11 cellular contexts compared by ENCODE assay signal in genomic region chr19:55652311-55653078, GRCh38. TPM values are rescaled to one million over a fixed set of nuclear protein-coding genes. Genes with fewer than 3 reads are reported as not detected.
DNase-seq lines count a peak whose midpoint lies in the region; ATAC-seq, FAIRE-seq and TF ChIP-seq lines count a peak whose summit lies in the region.
"Had no signal": no experiment of that assay in that cellular context is flagged by ENCODE, and none has a peak within 500 bp of the region (broad histone marks: within the 10 kb centered on the region; RNA-seq: fewer than 3 reads in every experiment).

No MANE protein-coding gene starts in this region.

- H3K27ac Mint-ChIP-seq in nephron = no peak overlapping the region

- TF ChIP-seq EP300 in H1 (IDR thresholded peaks at IDR 0.05; ENCODE audit: borderline replicate concordance in 1 of 2, low read depth in 2 of 2, low read length in 2 of 2) = no peak

- H3K23ac ChIP-seq in IMR-90 (ENCODE audit: low read depth, low read length) (no peak overlapping the region), H1 (ENCODE audit: insufficient read length) (no peak overlapping the region)

- dilution Hi-C loops in IMR-90 (cut with HindIII; ENCODE audit: low sequenced_read_pairs, unreplicated experiment) = no loop called here

- in situ Hi-C loops in IMR-90 (cut with MboI; ENCODE audit: low sequenced_read_pairs) = loop anchor here (25.0 kb wide), 2 partner anchors 1190 to 1515 kb away; partner anchors contain the start of genes CDC42EP5, CNOT3 and LENG9

- no peak for ATAC-seq in IMR-90 (ENCODE audit: low read depth)

- H2BK12ac ChIP-seq in H1 (ENCODE audit: low read depth, low read length) = no peak overlapping the region

- no peak for FAIRE-seq in H1 (lab: Jason Lieb, UNC)

- no peak overlapping the region for H2BK5ac ChIP-seq in IMR-90 (ENCODE audit: low read depth, low read length, poor library complexity, severe bottlenecking)
- H2BK5ac ChIP-seq in H1 (ENCODE audit: low read depth, low read length) = 0 out of 2 replicates have a peak overlapping the region, but pooled peaks have one; percentile 4

- H4K8ac ChIP-seq in IMR-90 (ENCODE audit: low read depth in 2 of 2, low read length in 2 of 2) = no peak overlapping the region
- H4K8ac ChIP-seq in H1 (ENCODE audit: extremely low read depth, insufficient read depth, low read length) = peak overlapping the region; percentile 28

- TF ChIP-seq CTCF in IMR-90 (conservative IDR thresholded peaks at IDR 0.05; ENCODE audit: low read depth, low read length) = no peak
- no peak for TF ChIP-seq CTCF in H1 (IDR thresholded peaks at IDR 0.05; ENCODE audit: control extremely low read depth in 1 of 3, insufficient read depth in 1 of 3, low read depth in 1 of 3, low read length in 3 of 3)
- no peak for TF ChIP-seq CTCF in nephron (IDR thresholded peaks at IDR 0.05; ENCODE audit: unreplicated experiment in 3 of 3)
- TF ChIP-seq CTCF in A673 (conservative IDR thresholded peaks at IDR 0.05; ENCODE audit: low read depth, low read length) = no peak

- no peak overlapping the region for H4K91ac ChIP-seq in IMR-90 (ENCODE audit: insufficient read depth, low read depth, low read length)
- H4K91ac ChIP-seq in H1 (replicated peaks; ENCODE audit: insufficient read length, low read length) = peak overlapping the region; percentile 55

- H4K5ac ChIP-seq in IMR-90 (ENCODE audit: low read depth, low read length) = no peak overlapping the region
- H4K5ac ChIP-seq in H1 (ENCODE audit: insufficient read length, low read depth, low read length) = no peak overlapping the region

- H4K20me1 ChIP-seq in BLaER1 (peaks cover 21% of the 10 kb centered on the region), IMR-90 (ENCODE audit: insufficient read depth, low read length) (peaks cover 30% of the 10 kb centered on the region), H1 (replicated peaks in 1 of 2; ENCODE audit: control insufficient read depth in 1 of 2, insufficient read depth in 2 of 2, low read length in 2 of 2) (peaks cover under 1 to 5% of the 10 kb centered on the region in 2 experiments)

- H3K9me3 Mint-ChIP-seq in nephron = no peaks in the 10 kb centered on the region

- peaks cover 11% of the 10 kb centered on the region for H3K36me3 Mint-ChIP-seq in nephron (ENCODE audit: low read depth)

- peaks cover 8 to 19% of the 10 kb centered on the region in 2 experiments; a peak in 3 of 4 replicates for H3K79me1 ChIP-seq in IMR-90 (ENCODE audit: low read depth in 1 of 2, low read length in 2 of 2)
- peaks cover 2% of the 10 kb centered on the region; the same call in 1 of the 2 replicates for H3K79me1 ChIP-seq in H1 (ENCODE audit: low read depth, low read length)

- H2BK20ac ChIP-seq in IMR-90 (ENCODE audit: low read depth, low read length) (no peak overlapping the region), H1 (ENCODE audit: low read length) (no peak overlapping the region)

- H3K9me1 ChIP-seq in IMR-90 (ENCODE audit: insufficient read depth, low read length) = 0 out of 2 replicates have a peak, but pooled peaks cover 9% of the 10 kb centered on the region

- peaks cover 39% of the 10 kb centered on the region for H3K4me1 Mint-ChIP-seq in nephron

- H3K9ac ChIP-seq in BLaER1 = no peak overlapping the region
- H3K9ac ChIP-seq in IMR-90 (ENCODE audit: low read depth, low read length) = no peak overlapping the region
- H3K9ac ChIP-seq in H1 (replicated peaks in 1 of 4; ENCODE audit: extremely low read depth in 1 of 4, low read depth in 3 of 4, low read length in 3 of 4) = 0 out of 7 replicates have a peak overlapping the region, but pooled peaks of 1 of the 4 experiments have one; percentile 12

- intact Hi-C loops in IMR-90 (cut with micrococcal nuclease) (no loop called here), A673 (cut with micrococcal nuclease; ENCODE audit: unreplicated experiment) (no loop called here)

- DNase-seq in IMR-90 = no peak
- no peak for DNase-seq in H1 (ENCODE audit: low read depth in 1 of 2, low spot score in 2 of 2)
- DNase-seq in A673 (ENCODE audit: low spot score) = no peak
- no peak for DNase-seq in GM19240 (ENCODE audit: insufficient read length, low spot score)
- no peak for DNase-seq in HCEC 1CT
- no peak for DNase-seq in NCI-H1417 (lab: John Stamatoyannopoulos, UW)
- DNase-seq: colonic mucosa, foreskin melanocyte, NCI-H1694 had no signal

- H2BK15ac ChIP-seq in IMR-90 (ENCODE audit: low read depth, low read length) = no peak overlapping the region
- no peak overlapping the region for H2BK15ac ChIP-seq in H1 (ENCODE audit: low read length)

- CTCF ChIA-PET in IMR-90 (lab: Yijun Ruan, JAX) (interaction anchor here (0.5 to 0.9 kb wide), 4 partner anchors 14 to 1516 kb away, joined by 3 to 4 read pairs (median 3); no protein-coding TSS in a partner anchor), H1 (lab: Charles Lee; ENCODE audit: partially characterized antibody) (interaction anchor here (0.6 to 2.2 kb wide), 15 partner anchors 9 to 663 kb away, joined by 3 to 31 read pairs (median 3); partner anchors contain the start of genes TMEM190 and ZNF581), A673 (lab: Charles Lee) (interaction anchor here (0.7 to 1.3 kb wide), 4 partner anchors 19 to 138 kb away, joined by 4 to 21 read pairs (median 6); no protein-coding TSS in a partner anchor)

- peak overlapping the region; percentile 15 for H2AFZ ChIP-seq in IMR-90 (replicated peaks; ENCODE audit: low read length, poor library complexity)
- H2AFZ ChIP-seq in H1 (ENCODE audit: low read length) = no peak overlapping the region

- H2AK5ac ChIP-seq in IMR-90 (ENCODE audit: low read depth, low read length) (no peak overlapping the region; the same call in 1 of the 2 replicates), H1 (ENCODE audit: low read depth, low read length) (no peak overlapping the region)

- BruUV-seq in IMR-90 (replicated peaks; lab: Mats Ljungman, UMichigan) (no TSS peak), A673 (replicated peaks; lab: Mats Ljungman, UMichigan) (no TSS peak)

- no peak overlapping the region for H3K4ac ChIP-seq in IMR-90 (ENCODE audit: low read depth, low read length)
- no peak overlapping the region for H3K4ac ChIP-seq in H1 (replicated peaks; ENCODE audit: insufficient read length, low read depth, low read length)

- peaks cover 19 to 22% of the 10 kb centered on the region in 2 experiments for H3K79me2 ChIP-seq in H1 (ENCODE audit: control insufficient read depth in 1 of 2, insufficient read depth in 2 of 2, low read length in 2 of 2)

- H3K27me3 ChIP-seq in BLaER1 = no peaks in the 10 kb centered on the region
- no peaks in the 10 kb centered on the region for H3K27me3 ChIP-seq in IMR-90 (ENCODE audit: control insufficient read depth, insufficient read depth, low read length)
- no peaks in the 10 kb centered on the region for H3K27me3 ChIP-seq in H1 (replicated peaks in 1 of 4; ENCODE audit: control insufficient read depth in 3 of 4, extremely low read depth in 1 of 4, insufficient read depth in 3 of 4, low read length in 3 of 4)
- H3K27me3 ChIP-seq in A673 (replicated peaks; ENCODE audit: insufficient read depth, low read depth, low read length, poor library complexity) = no peaks in the 10 kb centered on the region
- H3K27me3 ChIP-seq: colonic mucosa had no signal

- H2AK9ac ChIP-seq in IMR-90 (replicated peaks; ENCODE audit: low read depth, low read length, poor library complexity) = peak overlapping the region; percentile 61

- H3K9me3 ChIP-seq in BLaER1 (no peaks in the 10 kb centered on the region), IMR-90 (ENCODE audit: control insufficient read depth, insufficient read depth, low read length) (no peaks in the 10 kb centered on the region), H1 (ENCODE audit: insufficient read depth in 2 of 2, low read depth in 1 of 2, low read length in 1 of 2) (no peaks in the 10 kb centered on the region), A673 (ENCODE audit: low read depth, low read length, poor library complexity, severe bottlenecking) (no peaks in the 10 kb centered on the region)
- H3K9me3 ChIP-seq: colonic mucosa had no signal

- H3K27me3 Mint-ChIP-seq in nephron (ENCODE audit: low read depth) = no peaks in the 10 kb centered on the region

- H3K4me3 Mint-ChIP-seq in nephron = peak overlapping the region; percentile 24 to 44 (median 41)

- H3K14ac ChIP-seq in IMR-90 (replicated peaks; ENCODE audit: low read depth, low read length) (no peak overlapping the region), H1 (ENCODE audit: insufficient read length) (no peak overlapping the region)

- TF ChIP-seq RAD21 in IMR-90 (IDR thresholded peaks at IDR 0.05; ENCODE audit: low read length) (no peak), H1 (IDR thresholded peaks at IDR 0.05 in 1 of 2, conservative IDR thresholded peaks at IDR 0.05 in 1 of 2; ENCODE audit: low read depth in 2 of 2, low read length in 2 of 2) (no peak)

- no peak overlapping the region; the same call in 1 of the 2 replicates for H3K27ac ChIP-seq in BLaER1
- no peak overlapping the region for H3K27ac ChIP-seq in IMR-90 (ENCODE audit: insufficient read depth, low read length)
- H3K27ac ChIP-seq in H1 (ENCODE audit: low read depth, low read length) = no peak overlapping the region
- H3K27ac ChIP-seq in A673 (ENCODE audit: low read depth, low read length, poor library complexity, severe bottlenecking) = no peak overlapping the region

- H3K4me3 ChIP-seq in BLaER1 = no peak overlapping the region
- no peak overlapping the region for H3K4me3 ChIP-seq in IMR-90 (ENCODE audit: insufficient read depth, low read depth, low read length)
- H3K4me3 ChIP-seq in H1 (ENCODE audit: extremely low read depth in 1 of 4, insufficient read depth in 2 of 4, low read depth in 3 of 4, low read length in 4 of 4) = peak overlapping the region in 3 of 4 experiments; percentile 14 to 81 (median 29); a peak in 5 of 8 replicates
- no peak overlapping the region for H3K4me3 ChIP-seq in A673 (ENCODE audit: low read depth, low read length, poor library complexity, severe bottlenecking)

- TF ChIP-seq POLR2A in IMR-90 (IDR thresholded peaks at IDR 0.05; ENCODE audit: low read depth, low read length) (no peak), H1 (IDR thresholded peaks at IDR 0.05; ENCODE audit: control extremely low read depth in 1 of 2, low read depth in 2 of 2, low read length in 2 of 2) (no peak)

- POLR2A ChIA-PET in IMR-90 (lab: Charles Lee; ENCODE audit: unreplicated experiment) = interaction anchor here (0.6 kb wide), 1 partner anchor 403 kb away, joined by 10 read pairs; no protein-coding TSS in a partner anchor
- POLR2A ChIA-PET in H1 (lab: Charles Lee; ENCODE audit: partially characterized antibody) = interaction anchor here (0.6 to 2.5 kb wide), 11 partner anchors 8 to 264 kb away, joined by 3 to 11 read pairs (median 3); partner anchors contain the start of gene ZNF580
- POLR2A ChIA-PET in A673 (lab: Charles Lee; ENCODE audit: low non-redundant PET) = no interaction called here

- H3K18ac ChIP-seq in IMR-90 (ENCODE audit: low read depth, low read length) = no peak overlapping the region
- H3K18ac ChIP-seq in H1 (ENCODE audit: extremely low read depth, low read length) = no peak overlapping the region; the same call in 1 of the 2 replicates

- H2BK120ac ChIP-seq in IMR-90 (ENCODE audit: low read depth, low read length) (no peak overlapping the region), H1 (replicated peaks; ENCODE audit: low read depth, low read length) (no peak overlapping the region)

- H3K56ac ChIP-seq in IMR-90 (ENCODE audit: extremely low read depth, insufficient read depth, low read length) (no peak overlapping the region), H1 (replicated peaks; ENCODE audit: insufficient read length, low read depth, low read length) (no peak overlapping the region)

- H3K23me2 ChIP-seq in H1 (ENCODE audit: low read depth, low read length) = peaks cover 19% of the 10 kb centered on the region

- 72% methylated on average over 33 of the region's 68 CpGs; no CpG with 5 or more reads in 1 of the 2 experiments for WGBS in IMR-90 (ENCODE audit: extremely low coverage in 2 of 2, insufficient read length in 1 of 2), 2 experiments
- 71% methylated on average over 29 of the region's 68 CpGs; no CpG with 5 or more reads in 1 of the 2 experiments for WGBS in H1 (ENCODE audit: extremely low coverage in 1 of 2, insufficient coverage in 1 of 2, insufficient read length in 1 of 2, insufficient replicate concordance in 2 of 2, low coverage in 1 of 2, low lambda C conversion rate in 2 of 2, missing lambda C conversion rate in 1 of 2), 2 experiments

- peaks cover 45% of the 10 kb centered on the region for H3K4me1 ChIP-seq in BLaER1
- peaks cover 13% of the 10 kb centered on the region for H3K4me1 ChIP-seq in IMR-90 (ENCODE audit: control insufficient read depth, insufficient read depth, low read length)
- H3K4me1 ChIP-seq in H1 (replicated peaks in 1 of 4; ENCODE audit: control insufficient read depth in 3 of 4, insufficient read depth in 4 of 4, low read length in 3 of 4) = peaks cover 3 to 15% (median 10%) of the 10 kb centered on the region in 4 experiments; a peak in 6 of 7 replicates
- peaks cover 17% of the 10 kb centered on the region for H3K4me1 ChIP-seq in A673 (ENCODE audit: insufficient read depth, low read length, poor library complexity, severe bottlenecking)

- H3K36me3 ChIP-seq in BLaER1 (peaks cover 31% of the 10 kb centered on the region), IMR-90 (ENCODE audit: control insufficient read depth, insufficient read depth, low read length) (peaks cover 8% of the 10 kb centered on the region), H1 (ENCODE audit: control insufficient read depth in 2 of 4, insufficient read depth in 4 of 4, low read length in 3 of 4) (0 out of 8 replicates have a peak, but pooled peaks cover 0 to 3% (median 0%) of the 10 kb centered on the region in 4 experiments), A673 (ENCODE audit: insufficient read depth, low read length, poor library complexity, severe bottlenecking) (peaks cover 18% of the 10 kb centered on the region)
- H3K36me3 ChIP-seq: colonic mucosa had no signal

- H3K4me2 ChIP-seq in BLaER1 (peak overlapping the region; percentile 54; the same call in 1 of the 2 replicates), IMR-90 (ENCODE audit: low read depth, low read length) (no peak overlapping the region), H1 (ENCODE audit: insufficient read depth in 1 of 2, low read depth in 2 of 2, low read length in 2 of 2) (peak overlapping the region; percentile 78 to 94)

RNA-seq across cellular contexts. Expression of gene U2AF2, which starts 2.3 kb away (rescaled TPM):
- total RNA-seq in IMR-90 (2012; rRNA removed) (96.1 and 120 TPM in 2 replicates), A673 (2021) (385 and 411 TPM in 2 replicates)
- polyA plus RNA-seq in IMR-90 (2012; rRNA removed) (260 and 303 TPM in 2 replicates), H1 (2011; rRNA removed) (162 and 297 TPM in 2 replicates)
- polyA plus RNA-seq in IMR-90 (2012; cell fraction: cytosol; rRNA removed) = 162 and 288 TPM in 2 replicates
- 279 and 320 TPM in 2 replicates for polyA plus RNA-seq in IMR-90 (2012; cell fraction: nucleus; rRNA removed; ENCODE audit: low replicate concordance)
- total RNA-seq in H1 (2021; fragmentation: NEBNext Ultra II Directional; extraction: Animal tissue kit (Norgen Biotek cat#: 25700)) = 252 and 269 TPM in 2 replicates
- polyA plus RNA-seq in H1 (2011; cell fraction: cytosol; rRNA removed) = 279 TPM
- polyA plus RNA-seq in H1 (2011; cell fraction: nucleus; rRNA removed) = 769 TPM
- polyA plus RNA-seq in H1 (2012, experiment 1 of 2) = 233 to 309 TPM (median 276 TPM) in 4 replicates
- polyA plus RNA-seq in H1 (2012, experiment 2 of 2) = 266 TPM
- 137 TPM for polyA plus RNA-seq in H1 (2013, experiment 1 of 2)
- polyA plus RNA-seq in H1 (2013, experiment 2 of 2) = 126 TPM
- 135 TPM in 2 replicates for polyA minus RNA-seq in H1 (2011; rRNA and poly(A)+ RNA removed)
- polyA minus RNA-seq in H1 (2011; cell fraction: cytosol; rRNA and poly(A)+ RNA removed) = 185 TPM
- polyA minus RNA-seq in H1 (2011; cell fraction: nucleus; rRNA and poly(A)+ RNA removed) = 146 TPM

RNA-seq across cellular contexts. Expression of gene CCDC106, which starts 4.5 kb away (rescaled TPM):
- total RNA-seq in IMR-90 (2012; rRNA removed) = 2.2 and 2.3 TPM in 2 replicates
- polyA plus RNA-seq in IMR-90 (2012; rRNA removed) = 13.6 and 15.0 TPM in 2 replicates
- 17.1 and 19.8 TPM in 2 replicates for polyA plus RNA-seq in IMR-90 (2012; cell fraction: cytosol; rRNA removed)
- polyA plus RNA-seq in IMR-90 (2012; cell fraction: nucleus; rRNA removed; ENCODE audit: low replicate concordance) = 17.7 and 35.9 TPM in 2 replicates
- total RNA-seq in H1 (2021; fragmentation: NEBNext Ultra II Directional; extraction: Animal tissue kit (Norgen Biotek cat#: 25700)) = 19.1 and 20.1 TPM in 2 replicates
- polyA plus RNA-seq in H1 (2011; rRNA removed) = 12.0 and 19.4 TPM in 2 replicates
- 10.8 TPM for polyA plus RNA-seq in H1 (2011; cell fraction: cytosol; rRNA removed)
- polyA plus RNA-seq in H1 (2011; cell fraction: nucleus; rRNA removed) = 24.2 TPM
- polyA plus RNA-seq in H1 (2012, experiment 1 of 2) = 11.2 to 17.6 TPM (median 16.0 TPM) in 4 replicates
- 17.1 TPM for polyA plus RNA-seq in H1 (2012, experiment 2 of 2)
- 17.2 TPM for polyA plus RNA-seq in H1 (2013, experiment 1 of 2)
- polyA plus RNA-seq in H1 (2013, experiment 2 of 2) = 16.7 TPM
- polyA minus RNA-seq in H1 (2011; rRNA and poly(A)+ RNA removed) = 2.7 TPM in 2 replicates
- 8.7 TPM for polyA minus RNA-seq in H1 (2011; cell fraction: cytosol; rRNA and poly(A)+ RNA removed)
- 5.9 TPM for polyA minus RNA-seq in H1 (2011; cell fraction: nucleus; rRNA and poly(A)+ RNA removed)
- 39.9 and 41.5 TPM in 2 replicates for total RNA-seq in A673 (2021)

RNA-seq across cellular contexts. Expression of gene ZNF581, which starts 9.0 kb away (rescaled TPM):
- total RNA-seq in IMR-90 (2012; rRNA removed) (9.7 and 10.0 TPM in 2 replicates), A673 (2021) (37.1 and 38.4 TPM in 2 replicates)
- polyA plus RNA-seq in IMR-90 (2012; rRNA removed) (21.9 and 24.5 TPM in 2 replicates), H1 (2011; rRNA removed) (76.1 and 97.6 TPM in 2 replicates)
- polyA plus RNA-seq in IMR-90 (2012; cell fraction: cytosol; rRNA removed) = 17.7 and 25.7 TPM in 2 replicates
- 13.3 and 24.2 TPM in 2 replicates for polyA plus RNA-seq in IMR-90 (2012; cell fraction: nucleus; rRNA removed; ENCODE audit: low replicate concordance)
- total RNA-seq in H1 (2021; fragmentation: NEBNext Ultra II Directional; extraction: Animal tissue kit (Norgen Biotek cat#: 25700)) = 73.0 and 76.0 TPM in 2 replicates
- 74.2 TPM for polyA plus RNA-seq in H1 (2011; cell fraction: cytosol; rRNA removed)
- polyA plus RNA-seq in H1 (2011; cell fraction: nucleus; rRNA removed) = 78.2 TPM
- 51.9 to 85.8 TPM (median 82.3 TPM) in 4 replicates for polyA plus RNA-seq in H1 (2012, experiment 1 of 2)
- 104 TPM for polyA plus RNA-seq in H1 (2012, experiment 2 of 2)
- 41.3 TPM for polyA plus RNA-seq in H1 (2013, experiment 1 of 2)
- polyA plus RNA-seq in H1 (2013, experiment 2 of 2) = 39.4 TPM
- polyA minus RNA-seq in H1 (2011; rRNA and poly(A)+ RNA removed) = 50.6 and 79.5 TPM in 2 replicates
- polyA minus RNA-seq in H1 (2011; cell fraction: cytosol; rRNA and poly(A)+ RNA removed) = 58.1 TPM
- polyA minus RNA-seq in H1 (2011; cell fraction: nucleus; rRNA and poly(A)+ RNA removed) = 41.2 TPM

RNA-seq across cellular contexts. Expression of gene ZNF580, which starts 11.7 kb away (rescaled TPM):
- 1.4 and 1.7 TPM in 2 replicates for total RNA-seq in IMR-90 (2012; rRNA removed)
- polyA plus RNA-seq in IMR-90 (2012; rRNA removed) = 36.9 and 44.4 TPM in 2 replicates
- 31.7 and 69.6 TPM in 2 replicates for polyA plus RNA-seq in IMR-90 (2012; cell fraction: cytosol; rRNA removed)
- 74.8 and 129 TPM in 2 replicates for polyA plus RNA-seq in IMR-90 (2012; cell fraction: nucleus; rRNA removed; ENCODE audit: low replicate concordance)
- total RNA-seq in H1 (2021; fragmentation: NEBNext Ultra II Directional; extraction: Animal tissue kit (Norgen Biotek cat#: 25700)) = 24.6 and 26.3 TPM in 2 replicates
- 12.0 and 25.4 TPM in 2 replicates for polyA plus RNA-seq in H1 (2011; rRNA removed)
- 12.6 TPM for polyA plus RNA-seq in H1 (2011; cell fraction: cytosol; rRNA removed)
- 28.3 TPM for polyA plus RNA-seq in H1 (2011; cell fraction: nucleus; rRNA removed)
- 21.8 to 34.3 TPM (median 31.2 TPM) in 4 replicates for polyA plus RNA-seq in H1 (2012, experiment 1 of 2)
- polyA plus RNA-seq in H1 (2012, experiment 2 of 2) = 20.7 TPM
- 18.6 TPM for polyA plus RNA-seq in H1 (2013, experiment 1 of 2)
- polyA plus RNA-seq in H1 (2013, experiment 2 of 2) = 17.5 TPM
- polyA minus RNA-seq in H1 (2011; rRNA and poly(A)+ RNA removed) = 3.1 and 4.8 TPM in 2 replicates
- polyA minus RNA-seq in H1 (2011; cell fraction: cytosol; rRNA and poly(A)+ RNA removed) = 17.8 TPM
- polyA minus RNA-seq in H1 (2011; cell fraction: nucleus; rRNA and poly(A)+ RNA removed) = 13.0 TPM
- 49.1 and 65.7 TPM in 2 replicates for total RNA-seq in A673 (2021)

RNA-seq across cellular contexts. Expression of gene EPN1, which starts 22.5 kb away (rescaled TPM):
- total RNA-seq in IMR-90 (2012; rRNA removed) (19.0 and 21.9 TPM in 2 replicates), A673 (2021) (178 and 186 TPM in 2 replicates)
- polyA plus RNA-seq in IMR-90 (2012; rRNA removed) (122 and 127 TPM in 2 replicates), H1 (2011; rRNA removed) (49.6 and 116 TPM in 2 replicates)
- 199 and 238 TPM in 2 replicates for polyA plus RNA-seq in IMR-90 (2012; cell fraction: cytosol; rRNA removed)
- polyA plus RNA-seq in IMR-90 (2012; cell fraction: nucleus; rRNA removed; ENCODE audit: low replicate concordance) = 71.6 and 158 TPM in 2 replicates
- total RNA-seq in H1 (2021; fragmentation: NEBNext Ultra II Directional; extraction: Animal tissue kit (Norgen Biotek cat#: 25700)) = 200 and 206 TPM in 2 replicates
- 75.2 TPM for polyA plus RNA-seq in H1 (2011; cell fraction: cytosol; rRNA removed)
- 71.0 TPM for polyA plus RNA-seq in H1 (2011; cell fraction: nucleus; rRNA removed)
- 100 to 163 TPM (median 150 TPM) in 4 replicates for polyA plus RNA-seq in H1 (2012, experiment 1 of 2)
- 137 TPM for polyA plus RNA-seq in H1 (2012, experiment 2 of 2)
- 103 TPM for polyA plus RNA-seq in H1 (2013, experiment 1 of 2)
- 111 TPM for polyA plus RNA-seq in H1 (2013, experiment 2 of 2)
- polyA minus RNA-seq in H1 (2011; rRNA and poly(A)+ RNA removed) = 55.2 and 69.0 TPM in 2 replicates
- 133 TPM for polyA minus RNA-seq in H1 (2011; cell fraction: cytosol; rRNA and poly(A)+ RNA removed)
- polyA minus RNA-seq in H1 (2011; cell fraction: nucleus; rRNA and poly(A)+ RNA removed) = 43.1 TPM

Comparison
In these comparisons a context has a peak if more than half of its experiments do, and no peak if none do; other contexts are left out.
1. H3K4me3 ChIP-seq: peak in H1 (3 of 4); none in BLaER1 (single experiment), IMR-90 (single experiment) and A673 (single experiment).